ENCODE assay signal across 9 cellular contexts in the genomic region with DNA sequence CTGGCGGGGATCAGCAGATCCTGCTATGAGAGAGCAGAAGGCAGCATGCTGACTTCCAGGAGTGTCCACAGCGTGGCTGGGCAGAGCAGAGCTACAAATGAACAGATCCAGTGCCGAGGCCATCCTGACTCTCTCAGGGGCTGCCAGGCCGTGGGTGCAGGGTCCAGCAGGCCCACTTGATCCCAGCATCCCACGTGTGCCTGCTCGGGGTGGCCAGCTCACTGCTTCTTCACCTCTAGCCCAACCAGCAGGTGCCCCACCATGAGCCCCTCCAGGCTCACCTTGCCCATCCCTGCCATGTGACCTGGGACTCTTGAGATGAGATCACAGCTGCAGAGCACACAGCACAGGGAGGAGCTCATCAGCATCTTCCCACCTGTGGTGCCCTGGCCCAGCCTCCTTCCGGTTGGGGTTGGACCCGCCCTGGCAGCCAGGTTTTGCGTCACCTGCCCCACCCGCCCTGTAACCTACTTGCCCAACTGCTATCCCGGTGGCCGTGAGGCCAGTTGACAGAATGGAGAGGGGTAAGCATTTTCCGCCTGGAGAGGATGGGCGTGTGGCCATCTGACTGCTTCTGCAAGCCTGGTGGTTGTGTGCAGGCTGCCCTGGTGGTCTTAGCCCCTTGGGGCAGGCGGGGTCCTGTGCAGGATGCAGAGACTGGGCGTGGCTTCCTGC. TPM values are rescaled to one million over a fixed set of nuclear protein-coding genes. Genes with fewer than 3 reads are reported as not detected.
A peak's percentile ranks its signal among the peaks of the same experiment; 100 is the strongest.
DNase-seq lines count a peak whose midpoint lies in the region; ATAC-seq and TF ChIP-seq lines count a peak whose summit lies in the region.
"Had no signal": no experiment of that assay in that cellular context is flagged by ENCODE, and none has a peak within 500 bp of the region (broad histone marks: within the 10 kb centered on the region; RNA-seq: fewer than 3 reads in every experiment).

No MANE protein-coding gene starts in this region.

- peak overlapping the region; percentile 39 for H3K27ac ChIP-seq in CD8-positive, alpha-beta memory T cell (ENCODE audit: low read depth, low read length)
- H3K27ac ChIP-seq in left lung, result no peak overlapping the region
- H3K27ac ChIP-seq in mesendoderm (ENCODE audit: low read depth, low read length), result no peak overlapping the region

- H3K4me1 ChIP-seq in CD8-positive, alpha-beta memory T cell (ENCODE audit: insufficient read depth, low read length), result peaks cover 19% of the 10 kb centered on the region
- H3K4me1 ChIP-seq in left lung (peaks cover 0 to 31% of the 10 kb centered on the region in 2 donors), mesendoderm (ENCODE audit: control insufficient read depth, low read depth, low read length) (no peaks in the 10 kb centered on the region)

- CTCF ChIA-PET in CD8-positive, alpha-beta memory T cell (lab: Charles Lee), result interaction anchor here (2.3 kb wide), 1 partner anchor 10 kb away, joined by 5 read pairs; a partner anchor contains a TSS

- intact Hi-C loops in left lung (cut with DNase I), result no loop called here

- no peak overlapping the region for H3K56ac ChIP-seq in mesendoderm (ENCODE audit: low read length)

- no peak overlapping the region for H3K18ac ChIP-seq in mesendoderm (ENCODE audit: low read length)

- no peaks in the 10 kb centered on the region for H3K79me1 ChIP-seq in mesendoderm (ENCODE audit: low read length)

- no peak overlapping the region for H3K4me3 ChIP-seq in CD8-positive, alpha-beta memory T cell (ENCODE audit: low read length)
- H3K4me3 ChIP-seq in left lung, result no peak overlapping the region
- H3K4me3 ChIP-seq in mesendoderm (ENCODE audit: low read length), result no peak overlapping the region

- no peaks in the 10 kb centered on the region for H3K27me3 Mint-ChIP-seq in CD8-positive, alpha-beta memory T cell
- peaks cover 2% of the 10 kb centered on the region for H3K27me3 Mint-ChIP-seq in glutamatergic neuron (ENCODE audit: unreplicated experiment)

- no peak for TF ChIP-seq RAD21 in Ishikawa (IDR thresholded peaks at IDR 0.05; ENCODE audit: low read depth)

- peaks cover 0 to 19% (median 4%) of the 10 kb centered on the region in 3 donors for H3K36me3 Mint-ChIP-seq in CD8-positive, alpha-beta memory T cell
- no peaks in the 10 kb centered on the region for H3K36me3 Mint-ChIP-seq in glutamatergic neuron (ENCODE audit: unreplicated experiment)

- H3K9me3 ChIP-seq in CD8-positive, alpha-beta memory T cell (ENCODE audit: low read length), result no peaks in the 10 kb centered on the region
- H3K9me3 ChIP-seq in left lung, result no peaks in the 10 kb centered on the region

- no peak overlapping the region for H4K5ac ChIP-seq in mesendoderm (ENCODE audit: low read length)

- H2AK5ac ChIP-seq in mesendoderm (ENCODE audit: low read length), result no peak overlapping the region

- peak overlapping the region in 4 of 8 donors; percentile 48 to 79 (median 54) for H3K27ac Mint-ChIP-seq in CD8-positive, alpha-beta memory T cell
- H3K27ac Mint-ChIP-seq in glutamatergic neuron (ENCODE audit: unreplicated experiment), result no peak overlapping the region

- peak in 4 of 5 donors; percentile 20 to 68 (median 46) for DNase-seq in CD8-positive, alpha-beta memory T cell
- peak; percentile 27 to 39 for DNase-seq in activated CD4-positive, alpha-beta T cell treated with anti-CD3 and anti-CD28 coated beads, Interleukin-2, amount 50 U/mL, for 4 hours
- no peak for DNase-seq in left lung
- DNase-seq in glutamatergic neuron, result no peak
- no peak for DNase-seq in NCI-H526 (lab: John Stamatoyannopoulos, UW)
- DNase-seq in mesendoderm, result no peak
- DNase-seq: NCI-H1417 treated with DMSO at 0.1 percent for 48 hours had no signal

- no peak overlapping the region for H3K4me2 ChIP-seq in mesendoderm (ENCODE audit: low read length)

- H4K8ac ChIP-seq in mesendoderm (ENCODE audit: low read depth, low read length), result no peak overlapping the region

- H2BK120ac ChIP-seq in mesendoderm (ENCODE audit: low read depth, low read length), result no peak overlapping the region

- no peak for TF ChIP-seq EP300 in Ishikawa (IDR thresholded peaks at IDR 0.05; ENCODE audit: borderline replicate concordance)

- H3K4me1 Mint-ChIP-seq in CD8-positive, alpha-beta memory T cell, result peaks cover 24 to 63% (median 31%) of the 10 kb centered on the region in 3 donors
- H3K4me1 Mint-ChIP-seq in glutamatergic neuron (ENCODE audit: low read depth, unreplicated experiment), result peaks cover 9% of the 10 kb centered on the region

- H3K4ac ChIP-seq in mesendoderm (ENCODE audit: low read depth, low read length), result no peak overlapping the region

- H3K79me2 ChIP-seq in mesendoderm (ENCODE audit: control insufficient read depth, insufficient read depth, low read length), result no peaks in the 10 kb centered on the region

- no peak overlapping the region for H3K9ac ChIP-seq in mesendoderm (ENCODE audit: low read length)

- WGBS in mesendoderm (ENCODE audit: extremely low coverage, insufficient coverage, low lambda C conversion rate), result no CpG with 5 or more reads among the region's 16 CpGs

- H2BK5ac ChIP-seq in mesendoderm (ENCODE audit: low read length), result no peak overlapping the region

- POLR2A ChIA-PET in CD8-positive, alpha-beta memory T cell (lab: Charles Lee), result interaction anchor here (1.6 kb wide), 1 partner anchor 10 kb away, joined by 7 read pairs; no protein-coding TSS in a partner anchor

- no peak overlapping the region for H3K23ac ChIP-seq in mesendoderm (ENCODE audit: low read length)

- no peaks in the 10 kb centered on the region for H3K9me3 Mint-ChIP-seq in CD8-positive, alpha-beta memory T cell
- peaks cover 4% of the 10 kb centered on the region for H3K9me3 Mint-ChIP-seq in glutamatergic neuron (ENCODE audit: unreplicated experiment)

- ATAC-seq in left lung (peak; percentile 10), GM18511 (IDR thresholded peaks at IDR 0.05; ENCODE audit: unreplicated experiment) (no peak)

- no peak overlapping the region for H2BK15ac ChIP-seq in mesendoderm (replicated peaks; ENCODE audit: low read depth)

- TF ChIP-seq CTCF in left lung (IDR thresholded peaks at IDR 0.05) (no peak), glutamatergic neuron (IDR thresholded peaks at IDR 0.05; ENCODE audit: partially characterized antibody, unreplicated experiment) (no peak)

- H3K4me3 Mint-ChIP-seq in CD8-positive, alpha-beta memory T cell, result peak overlapping the region in 1 of 7 donors; percentile 65
- H3K4me3 Mint-ChIP-seq in glutamatergic neuron (ENCODE audit: unreplicated experiment), result no peak overlapping the region

- peaks cover 5% of the 10 kb centered on the region for H3K36me3 ChIP-seq in CD8-positive, alpha-beta memory T cell (ENCODE audit: insufficient read depth, low read length)
- H3K36me3 ChIP-seq in left lung (peaks cover 0 to 39% of the 10 kb centered on the region in 2 donors), mesendoderm (ENCODE audit: control insufficient read depth, insufficient read depth, low read length) (no peaks in the 10 kb centered on the region)

- no peaks in the 10 kb centered on the region for H3K27me3 ChIP-seq in CD8-positive, alpha-beta memory T cell (ENCODE audit: insufficient read depth, low read length, poor library complexity, severe bottlenecking)
- H3K27me3 ChIP-seq in left lung (no peaks in the 10 kb centered on the region), mesendoderm (ENCODE audit: insufficient read depth, low read length, poor library complexity) (no peaks in the 10 kb centered on the region)

TF ChIP-seq in Ishikawa, 13 proteins besides CTCF, POLR2A, EP300 and RAD21 (continues in another document):
- TF ChIP-seq CREB1 (IDR thresholded peaks at IDR 0.05; ENCODE audit: low read depth) (no peak), EGR1 (IDR thresholded peaks at IDR 0.05) (no peak), NFIC (IDR thresholded peaks at IDR 0.05) (no peak), CEBPB (IDR thresholded peaks at IDR 0.05) (peak; percentile 60), TAF1 (IDR thresholded peaks at IDR 0.05; ENCODE audit: low read depth) (no peak), ZBTB7A (IDR thresholded peaks at IDR 0.05; ENCODE audit: low read depth) (peak; percentile 47; the same call in 1 of the 2 replicates), FOXM1 (IDR thresholded peaks at IDR 0.05; ENCODE audit: borderline replicate concordance, low read depth) (no peak)
- TF ChIP-seq, protein P1, sequence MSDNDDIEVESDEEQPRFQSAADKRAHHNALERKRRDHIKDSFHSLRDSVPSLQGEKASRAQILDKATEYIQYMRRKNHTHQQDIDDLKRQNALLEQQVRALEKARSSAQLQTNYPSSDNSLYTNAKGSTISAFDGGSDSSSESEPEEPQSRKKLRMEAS (IDR thresholded peaks at IDR 0.05), result peak; percentile 39; the same call in 1 of the 2 replicates
- TF ChIP-seq, protein P2, sequence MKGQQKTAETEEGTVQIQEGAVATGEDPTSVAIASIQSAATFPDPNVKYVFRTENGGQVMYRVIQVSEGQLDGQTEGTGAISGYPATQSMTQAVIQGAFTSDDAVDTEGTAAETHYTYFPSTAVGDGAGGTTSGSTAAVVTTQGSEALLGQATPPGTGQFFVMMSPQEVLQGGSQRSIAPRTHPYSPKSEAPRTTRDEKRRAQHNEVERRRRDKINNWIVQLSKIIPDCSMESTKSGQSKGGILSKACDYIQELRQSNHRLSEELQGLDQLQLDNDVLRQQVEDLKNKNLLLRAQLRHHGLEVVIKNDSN (IDR thresholded peaks at IDR 0.05), result peak; percentile 85

RNA-seq across cellular contexts. Expression of a gene that starts 11.0 kb away (rescaled TPM):
- 10 to 100 TPM; 27.3 to 28.0 TPM for total RNA-seq in CD8-positive, alpha-beta memory T cell
- 48.6 TPM for polyA plus RNA-seq in CD8-positive, alpha-beta memory T cell
- total RNA-seq in left lung (10 to 100 TPM; 45.9 to 47.2 TPM), glutamatergic neuron (ENCODE audit: unreplicated experiment) (31.8 TPM)
- polyA plus RNA-seq in mesendoderm (2013, experiment 1 of 2), result 5.3 TPM
- polyA plus RNA-seq in mesendoderm (2013, experiment 2 of 2), result 4.2 TPM

RNA-seq across cellular contexts. Expression of a gene that starts 15.2 kb away (rescaled TPM):
- total RNA-seq in CD8-positive, alpha-beta memory T cell, result 1 to 10 TPM; 1.4 to 1.8 TPM
- 0.92 TPM for polyA plus RNA-seq in CD8-positive, alpha-beta memory T cell
- 10 to 100 TPM; 18.2 to 22.4 TPM for total RNA-seq in left lung
- 119 TPM for total RNA-seq in glutamatergic neuron (ENCODE audit: unreplicated experiment)
- 9.4 TPM for polyA plus RNA-seq in mesendoderm (2013, experiment 1 of 2)
- 9.6 TPM for polyA plus RNA-seq in mesendoderm (2013, experiment 2 of 2)

RNA-seq across cellular contexts. Expression of a gene that starts 48.2 kb away (rescaled TPM):
- 10 to 100 TPM; 68.6 to 73.8 TPM for total RNA-seq in CD8-positive, alpha-beta memory T cell
- polyA plus RNA-seq in CD8-positive, alpha-beta memory T cell, result 10.6 TPM
- total RNA-seq in left lung (10 to 100 TPM; 28.9 to 34.9 TPM), glutamatergic neuron (ENCODE audit: unreplicated experiment) (93.1 TPM)
- polyA plus RNA-seq in mesendoderm (2013, experiment 1 of 2), result 26.3 TPM
- 27.0 TPM for polyA plus RNA-seq in mesendoderm (2013, experiment 2 of 2)

Comparison
In these comparisons a context has a peak if more than half of its experiments do, and no peak if none do; other contexts are left out.
1. DNase-seq: peak in CD8-positive, alpha-beta memory T cell (4 of 5) and activated CD4-positive, alpha-beta T cell treated with anti-CD3 and anti-CD28 coated beads, Interleukin-2, amount 50 U/mL, for 4 hours (2 of 2); none in left lung (0 of 2), glutamatergic neuron (single experiment), NCI-H526 (0 of 2) and mesendoderm (single experiment).
2. RNA of a gene that starts 15.2 kb away (total RNA-seq): 119 TPM in glutamatergic neuron (single experiment) and 18.2 to 22.4 TPM in left lung; 1.4 to 1.8 TPM in CD8-positive, alpha-beta memory T cell; every median in the first group is over 4 times any median in the second.